In genomic region chr15:101294731-101295606, GRCh38 we compare ENCODE assay signal across 8 cellular contexts. TPM values are rescaled to one million over a fixed set of nuclear protein-coding genes. Genes with fewer than 3 reads are reported as not detected.
DNase-seq lines count a peak whose midpoint lies in the region; ATAC-seq and TF ChIP-seq lines count a peak whose summit lies in the region.

TSS of gene SNRPA1 (minus strand) at chr15:101295248. CDS start at chr15:101295178, 70 bp downstream.

- under 1% methylated on average over 39 of the region's 87 CpGs for WGBS in esophagus muscularis mucosa

- H3K4me1 ChIP-seq in Peyer's patch, result peaks cover 3 to 32% (median 6%) of the 10 kb centered on the region in 4 donors
- peaks cover 26 to 38% (median 34%) of the 10 kb centered on the region in 4 donors for H3K4me1 ChIP-seq in esophagus muscularis mucosa

- TF ChIP-seq POLR2A in Peyer's patch (IDR thresholded peaks at IDR 0.05) (peak; percentile 66 to 79), esophagus muscularis mucosa (IDR thresholded peaks at IDR 0.05; ENCODE audit: low read depth) (peak; percentile 82)

- intact Hi-C loops in esophagus muscularis mucosa (cut with DNase I), result loop anchor here (5.0 kb wide), 1 partner anchor 347 kb away; no protein-coding TSS in a partner anchor

- TF ChIP-seq CTCF in Peyer's patch (IDR thresholded peaks at IDR 0.05) (no peak), esophagus muscularis mucosa (IDR thresholded peaks at IDR 0.05) (no peak)

- H3K9me3 ChIP-seq in KOPT-K1 (ENCODE audit: insufficient read depth, low read length, poor library complexity, severe bottlenecking) (no peaks in the 10 kb centered on the region), Peyer's patch (no peaks in the 10 kb centered on the region), esophagus muscularis mucosa (no peaks in the 10 kb centered on the region)

- peak; percentile 51 for DNase-seq in DMS79 (lab: John Stamatoyannopoulos, UW)
- peak; percentile 96 to 99 (median 99) for DNase-seq in Peyer's patch
- peak; percentile 97 to 98 for DNase-seq in activated T-cell treated with anti-CD3 and anti-CD28 coated beads, Interleukin-2, amount 50 U/mL, for 48 hours
- peak; percentile 99 for DNase-seq in esophagus muscularis mucosa (ENCODE audit: extremely low spot score)
- DNase-seq in myocyte (ENCODE audit: low read depth), result peak; percentile 95
- DNase-seq in stimulated activated CD8-positive, alpha-beta memory T cell treated with anti-CD3 and anti-CD28 coated beads, Interleukin-7, amount 100 ng/mL, for 4 hours (ENCODE audit: low read depth in 2 of 2), result peak; percentile 93 to 98

- TF ChIP-seq EP300 in esophagus muscularis mucosa (IDR thresholded peaks at IDR 0.05), result no peak

- peak; percentile 69 for ATAC-seq in GM21786 (IDR thresholded peaks at IDR 0.05; ENCODE audit: unreplicated experiment)

- peak within 1 kb of the TSS; percentile 70 to 97 (median 82) for H3K4me3 ChIP-seq in Peyer's patch
- H3K4me3 ChIP-seq in esophagus muscularis mucosa, result peak within 1 kb of the TSS; percentile 71 to 98 (median 92)

- H3K36me3 ChIP-seq in KOPT-K1 (ENCODE audit: insufficient read depth, low read length), result peaks cover 33% of the 10 kb centered on the region
- peaks cover 0 to 12% (median 0%) of the 10 kb centered on the region in 3 donors for H3K36me3 ChIP-seq in Peyer's patch
- H3K36me3 ChIP-seq in esophagus muscularis mucosa, result peaks cover 0 to 11% (median 4%) of the 10 kb centered on the region in 4 donors

- peak within 1 kb of the TSS; percentile 91 for H3K27ac ChIP-seq in KOPT-K1 (ENCODE audit: low read depth, low read length, poor library complexity, severe bottlenecking)
- H3K27ac ChIP-seq in Peyer's patch, result peak within 1 kb of the TSS; percentile 89 to 98 (median 94)
- peak within 1 kb of the TSS; percentile 92 to 98 (median 94) for H3K27ac ChIP-seq in esophagus muscularis mucosa (replicated peaks in 1 of 4)

- no peaks in the 10 kb centered on the region for H3K27me3 ChIP-seq in Peyer's patch
- H3K27me3 ChIP-seq in esophagus muscularis mucosa, result no peaks in the 10 kb centered on the region

RNA-seq across cellular contexts. Expression of gene SNRPA1, which starts in this region (rescaled TPM):
- total RNA-seq in Peyer's patch (10 to 100 TPM; 36.4 to 80.0 (median 50.4) TPM), esophagus muscularis mucosa (10 to 100 TPM; 19.9 to 35.7 (median 25.2) TPM), myocyte (15.4 and 19.6 TPM in 2 replicates)
- 27.5 TPM for polyA plus RNA-seq in myocyte (2012)

Comparison
In these comparisons a context has a peak if more than half of its experiments do, and no peak if none do; other contexts are left out.
1. Peak in every context shown above with its lines: DNase-seq, ATAC-seq, H3K4me3 ChIP-seq and H3K27ac ChIP-seq.